32 cellular contexts compared by ENCODE assay signal in the genomic region with DNA sequence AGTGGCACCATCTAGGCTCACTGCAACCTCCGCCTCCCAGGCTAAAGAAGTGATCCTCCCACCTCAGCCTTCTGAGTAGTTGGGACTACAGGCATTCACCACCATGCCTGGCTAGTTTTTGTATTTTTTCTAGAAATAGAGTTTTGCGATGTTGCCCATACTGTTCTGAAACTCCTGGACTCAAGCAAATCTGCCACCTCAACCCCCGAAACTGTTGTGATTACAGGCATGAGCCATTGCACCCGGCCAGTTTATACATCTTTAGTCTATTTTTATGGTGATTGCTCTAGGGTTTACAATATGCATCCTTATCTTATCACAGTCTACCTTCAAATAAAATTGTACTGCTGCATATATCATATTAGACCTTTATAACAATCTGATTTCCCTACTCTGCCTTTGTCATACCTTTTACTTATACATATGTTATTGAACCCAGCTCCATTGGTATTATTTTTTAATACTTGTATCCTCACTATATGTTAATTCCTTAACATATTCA. TPM values are rescaled to one million over a fixed set of nuclear protein-coding genes. Genes with fewer than 3 reads are reported as not detected.
"Had no signal": no experiment of that assay in that cellular context is flagged by ENCODE, and none has a peak within 500 bp of the region (broad histone marks: within the 10 kb centered on the region; RNA-seq: fewer than 3 reads in every experiment).

No MANE protein-coding gene starts in this region.

- H3K4me1 ChIP-seq: Peyer's patch, SJSA1 had no signal

- H3K4me2 ChIP-seq: SK-N-SH had no signal

- H3K9me3 ChIP-seq: MG63, Peyer's patch, SJSA1 had no signal

- H3K9ac ChIP-seq: SK-N-SH had no signal

- H3K27ac ChIP-seq: Peyer's patch, SJSA1 had no signal

- H3K27me3 ChIP-seq: MG63, Peyer's patch, SJSA1 had no signal

- H3K4me3 ChIP-seq: MG63, Peyer's patch, SJSA1 had no signal

- ATAC-seq: PC-3 had no signal

- DNase-seq: Kasumi-1; MG63; MV-4-11; NCI-H1092; NCI-H1105; NCI-H1417 treated with DMSO at 0.1 percent for 48 hours; NCI-H1436 treated with DMSO at 0.1 percent for 48 hours; NCI-H1694 treated with DMSO at 0.1 percent for 48 hours; NCI-H187 treated with DMSO at 0.1 percent for 48 hours; NCI-H2029; NCI-H2081; NCI-H2171 treated with DMSO at 0.1 percent for 48 hours; NCI-H226; NCI-H446 treated with DMSO at 0.1 percent for 48 hours; NCI-H510A; NCI-H524; NCI-H526; NCI-H69; NCI-H748 treated with DMSO at 0.1 percent for 48 hours; NCI-H82; NK-92 treated with Interleukin-12 subunit alpha and Interleukin-12 subunit beta, amount 100 ng/mL, for 24 hours; OCI-M1; PC-3; Peyer's patch; Right ventricle myocardium superior; RPMI8226; SHP77 treated with DMSO at 0.1 percent for 48 hours; SK-N-SH; SW 1271; T-helper 1 cell had no signal

- H3K36me3 ChIP-seq: MG63, Peyer's patch, SJSA1 had no signal

RNA-seq across cellular contexts. Expression of a gene that starts 56.9 kb away (rescaled TPM):
- total RNA-seq: M059J, Right ventricle myocardium superior, SJSA1 had no signal
